Comparison of ENCODE assay signal across 8 cellular contexts in the genomic region with DNA sequence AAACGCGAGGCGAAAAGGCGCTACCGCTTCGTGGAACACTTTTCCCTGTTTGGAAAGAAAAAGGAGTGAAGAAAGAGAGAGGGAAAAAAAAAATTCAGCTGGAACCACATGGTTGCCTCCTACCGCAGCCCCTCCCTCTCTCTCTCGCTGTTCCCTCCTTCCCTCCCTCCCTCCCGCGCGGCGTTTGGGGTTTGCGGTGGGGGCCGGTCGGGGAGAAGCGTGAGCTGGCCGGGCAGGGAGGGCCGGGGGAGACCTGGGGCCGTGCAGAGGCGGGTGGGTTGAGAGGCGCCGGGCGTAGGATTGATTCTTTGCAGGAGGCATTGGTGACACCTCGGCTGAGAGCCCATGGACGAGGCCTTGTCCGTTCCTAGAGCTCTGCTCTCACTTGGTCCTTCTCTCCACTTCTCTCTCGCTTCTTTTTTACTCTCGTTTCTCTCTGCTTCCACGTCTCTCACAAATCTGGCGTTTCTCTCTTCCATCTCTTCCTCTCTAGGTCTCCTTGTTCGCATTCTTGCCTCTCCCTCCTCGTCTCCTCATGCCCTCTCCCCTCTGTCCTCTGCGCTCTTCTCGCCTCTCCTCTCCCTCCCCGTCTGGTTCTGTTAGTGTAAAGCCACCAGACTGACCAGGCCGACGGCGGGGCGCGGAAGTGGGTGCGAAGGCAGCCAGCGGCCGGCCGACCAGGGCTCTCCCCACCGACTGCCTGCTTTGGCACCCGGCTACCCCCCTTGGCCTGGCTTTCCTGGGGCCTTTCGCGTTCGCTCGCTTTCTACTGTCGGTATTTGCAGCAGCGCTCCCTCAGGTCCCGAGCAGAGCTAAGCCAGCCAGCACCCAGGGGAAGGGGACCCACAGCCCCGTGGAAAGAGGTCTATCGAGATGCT. TPM values are rescaled to one million over a fixed set of nuclear protein-coding genes. Genes with fewer than 3 reads are reported as not detected.
DNase-seq lines count a peak whose midpoint lies in the region; ATAC-seq and TF ChIP-seq lines count a peak whose summit lies in the region.

A gene with protein sequence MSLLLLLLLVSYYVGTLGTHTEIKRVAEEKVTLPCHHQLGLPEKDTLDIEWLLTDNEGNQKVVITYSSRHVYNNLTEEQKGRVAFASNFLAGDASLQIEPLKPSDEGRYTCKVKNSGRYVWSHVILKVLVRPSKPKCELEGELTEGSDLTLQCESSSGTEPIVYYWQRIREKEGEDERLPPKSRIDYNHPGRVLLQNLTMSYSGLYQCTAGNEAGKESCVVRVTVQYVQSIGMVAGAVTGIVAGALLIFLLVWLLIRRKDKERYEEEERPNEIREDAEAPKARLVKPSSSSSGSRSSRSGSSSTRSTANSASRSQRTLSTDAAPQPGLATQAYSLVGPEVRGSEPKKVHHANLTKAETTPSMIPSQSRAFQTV (minus strand): TSS at position 67 of the 878 bp plus-strand sequence. CDS start 308 bp downstream, outside the sequence.

- H3K36me3 ChIP-seq in ovary = no peaks in the 10 kb centered on the region

- H3K9me3 ChIP-seq in ovary = no peaks in the 10 kb centered on the region

- no peak for TF ChIP-seq EP300 in ovary (IDR thresholded peaks at IDR 0.05)

- H3K4me1 Mint-ChIP-seq in glutamatergic neuron (ENCODE audit: low read depth, unreplicated experiment) = peaks cover 22% of the 10 kb centered on the region

- no peaks in the 10 kb centered on the region for H3K36me3 Mint-ChIP-seq in glutamatergic neuron (ENCODE audit: unreplicated experiment)

- peak within 1 kb of the TSS; percentile 89 for H3K4me3 Mint-ChIP-seq in glutamatergic neuron (ENCODE audit: unreplicated experiment)

- peak within 1 kb of the TSS; percentile 60 to 83 for H3K27ac ChIP-seq in ovary

- H3K4me1 ChIP-seq in ovary (ENCODE audit: insufficient read depth) = peaks cover 9% of the 10 kb centered on the region

- TF ChIP-seq CTCF in glutamatergic neuron (IDR thresholded peaks at IDR 0.05; ENCODE audit: partially characterized antibody, unreplicated experiment) = no peak
- no peak for TF ChIP-seq CTCF in ovary (IDR thresholded peaks at IDR 0.05)

- peaks cover 13% of the 10 kb centered on the region for H3K27me3 Mint-ChIP-seq in glutamatergic neuron (ENCODE audit: unreplicated experiment)

- 17 to 24% (median 24%) methylated on average over 55 of the region's 55 CpGs for WGBS in ovary, 3 donors

- no peak for ATAC-seq in GM18511 (IDR thresholded peaks at IDR 0.05; ENCODE audit: unreplicated experiment)

- peak; percentile 7 for DNase-seq in activated gamma-delta T cell treated with Interleukin-2 at 50 U/mL for 16 hours
- no peak for DNase-seq in activated gamma-delta T cell (lab: John Stamatoyannopoulos, UW)
- DNase-seq in activated T-cell treated with anti-CD3 and anti-CD28 coated beads, Interleukin-2, amount 50 U/mL, for 48 hours = peak; percentile 32 to 34
- DNase-seq in glutamatergic neuron = peak; percentile 62
- DNase-seq in ovary = peak; percentile 75 to 82 (median 78)
- no peak for DNase-seq in OCI-M1 (lab: John Stamatoyannopoulos, UW)
- no peak for DNase-seq in NCI-H1436 (lab: John Stamatoyannopoulos, UW)

- no peaks in the 10 kb centered on the region for H3K27me3 ChIP-seq in ovary

- peak within 1 kb of the TSS; percentile 65 for H3K27ac Mint-ChIP-seq in glutamatergic neuron (ENCODE audit: unreplicated experiment)

- TF ChIP-seq POLR2A in ovary (IDR thresholded peaks at IDR 0.05) = no peak

- peak within 1 kb of the TSS; percentile 65 for H3K4me3 ChIP-seq in ovary

- peaks cover 12% of the 10 kb centered on the region for H3K9me3 Mint-ChIP-seq in glutamatergic neuron (ENCODE audit: unreplicated experiment)

- intact Hi-C loops in ovary (cut with DNase I) = no loop called here

RNA-seq across cellular contexts. Expression of the gene that starts here (rescaled TPM):
- total RNA-seq in glutamatergic neuron (ENCODE audit: unreplicated experiment) = 24.2 TPM
- 10 to 100 TPM; 21.9 to 70.5 (median 25.3) TPM for total RNA-seq in ovary
- 10 to 100 TPM; 11.9 to 33.7 TPM for polyA plus RNA-seq in ovary

Comparison
In these comparisons a context has a peak if more than half of its experiments do, and no peak if none do; other contexts are left out.
1. DNase-seq: peak in activated gamma-delta T cell treated with Interleukin-2 at 50 U/mL for 16 hours (single experiment), activated T-cell treated with anti-CD3 and anti-CD28 coated beads, Interleukin-2, amount 50 U/mL, for 48 hours (2 of 2), glutamatergic neuron (single experiment) and ovary (5 of 5); none in activated gamma-delta T cell (single experiment), OCI-M1 (single experiment) and NCI-H1436 (single experiment).